29 cellular contexts compared by ENCODE assay signal in the genomic region with DNA sequence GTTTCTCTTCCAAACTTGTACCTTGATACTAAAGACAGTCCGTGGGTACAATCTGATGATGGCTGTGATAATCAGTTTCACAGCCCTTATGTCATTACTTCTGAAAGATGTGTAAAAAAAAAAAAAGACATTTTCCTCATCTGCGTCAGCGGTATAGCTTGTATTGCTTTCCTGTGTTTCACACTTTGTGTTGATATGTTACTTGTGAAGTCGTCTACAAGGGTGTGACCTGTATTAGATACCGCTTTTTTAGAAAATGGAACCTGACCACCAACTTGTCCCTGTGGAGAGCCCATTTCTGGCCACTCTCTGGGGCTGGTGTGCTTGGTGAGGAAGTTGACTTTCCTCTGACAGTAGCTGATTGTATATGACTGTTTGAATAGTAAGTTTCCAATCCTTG.
"Had no signal": no experiment of that assay in that cellular context is flagged by ENCODE, and none has a peak within 500 bp of the region (broad histone marks: within the 10 kb centered on the region; RNA-seq: fewer than 3 reads in every experiment).

No MANE protein-coding gene starts in this region.

- H3K36me3 Mint-ChIP-seq: neural progenitor cell had no signal

- DNase-seq: activated CD4-positive, alpha-beta memory T cell treated with anti-CD3 and anti-CD28 coated beads, Interleukin-2, amount 10 ng/mL, durations not matched to agents 7 days and 5 days; activated CD4-positive, alpha-beta T cell treated with anti-CD3 and anti-CD28 coated beads, Interleukin-2, amount 10 ng/mL, durations not matched to agents 7 days and 5 days; anterior cingulate cortex; cerebellar nuclear complex; colonic mucosa; dorsolateral prefrontal cortex; effector memory CD4-positive, alpha-beta T cell; erythroblast; gastrocnemius medialis; glutamatergic neuron; kidney; left colon; mammary epithelial cell; naive B cell; occipital lobe; stimulated activated CD4-positive, alpha-beta T cell treated with anti-CD3 and anti-CD28 coated beads, Interleukin-1b, Interleukin-23, amount 100 ng/mL, for 48 hours; stimulated activated CD4-positive, alpha-beta T cell treated with anti-CD3 and anti-CD28 coated beads, Interleukin-4, amount 100 ng/mL, for 4 hours; stimulated activated CD8-positive, alpha-beta memory T cell treated with anti-CD3 and anti-CD28 coated beads, Interleukin-4, amount 100 ng/mL, for 48 hours; stimulated activated naive B cell treated with anti-CD40 and anti-IgM and Interleukin-4, amounts not matched to agents 10 μg/mL and 1 μg/mL and 100 μg/mL, for 72 hours; T-helper 9 cell; testis; transverse colon; WERI-Rb-1 had no signal

- H3K9me3 Mint-ChIP-seq: activated CD4-positive, alpha-beta memory T cell treated with anti-CD3 and anti-CD28 coated beads, Interleukin-2, amount 10 ng/mL, durations not matched to agents 7 days and 5 days; activated CD4-positive, alpha-beta T cell treated with anti-CD3 and anti-CD28 coated beads, Interleukin-2, amount 10 ng/mL, durations not matched to agents 7 days and 5 days; activated naive CD4-positive, alpha-beta T cell treated with anti-CD3 and anti-CD28 coated beads, Interleukin-2, amount 50 U/mL, for 24 hours; mesothelial cell of epicardium; naive B cell; neural progenitor cell; stimulated activated naive B cell treated with anti-CD40 and anti-IgM and Interleukin-4, amounts not matched to agents 10 μg/mL and 1 μg/mL and 100 μg/mL, for 72 hours had no signal

- H3K27me3 ChIP-seq: colonic mucosa, dorsolateral prefrontal cortex, gastrocnemius medialis, neural progenitor cell, right atrium auricular region, testis, transverse colon had no signal

- H3K4me3 Mint-ChIP-seq: activated CD4-positive, alpha-beta memory T cell treated with anti-CD3 and anti-CD28 coated beads, Interleukin-2, amount 10 ng/mL, durations not matched to agents 7 days and 5 days; activated CD4-positive, alpha-beta T cell treated with anti-CD3 and anti-CD28 coated beads, Interleukin-2, amount 10 ng/mL, durations not matched to agents 7 days and 5 days; activated naive CD4-positive, alpha-beta T cell treated with anti-CD3 and anti-CD28 coated beads, Interleukin-2, amount 50 U/mL, for 24 hours; mesothelial cell of epicardium; naive B cell; neural progenitor cell; stimulated activated naive B cell treated with anti-CD40 and anti-IgM and Interleukin-4, amounts not matched to agents 10 μg/mL and 1 μg/mL and 100 μg/mL, for 72 hours had no signal

- H3K27me3 Mint-ChIP-seq: activated CD4-positive, alpha-beta memory T cell treated with anti-CD3 and anti-CD28 coated beads, Interleukin-2, amount 10 ng/mL, durations not matched to agents 7 days and 5 days; activated CD4-positive, alpha-beta T cell treated with anti-CD3 and anti-CD28 coated beads, Interleukin-2, amount 10 ng/mL, durations not matched to agents 7 days and 5 days; activated naive CD4-positive, alpha-beta T cell treated with anti-CD3 and anti-CD28 coated beads, Interleukin-2, amount 50 U/mL, for 24 hours; naive B cell; stimulated activated naive B cell treated with anti-CD40 and anti-IgM and Interleukin-4, amounts not matched to agents 10 μg/mL and 1 μg/mL and 100 μg/mL, for 72 hours had no signal

- ATAC-seq: activated CD4-positive, CD25-positive, alpha-beta regulatory T cell treated with anti-CD3 and anti-CD28 coated beads, Interleukin-2, amount 50 U/mL, for 24 hours; gastrocnemius medialis; left colon; stimulated activated naive B cell treated with anti-CD40 and anti-IgM and Interleukin-4, amounts not matched to agents 10 μg/mL and 1 μg/mL and 100 μg/mL, for 72 hours had no signal

- H3K36me3 ChIP-seq: colonic mucosa, neural progenitor cell, right atrium auricular region, transverse colon had no signal

- H2AFZ ChIP-seq: neural progenitor cell had no signal

- H3K4me1 ChIP-seq: colonic mucosa had no signal

- H3K9me3 ChIP-seq: colonic mucosa, gastrocnemius medialis, right atrium auricular region, testis, transverse colon had no signal

- H3K4me2 ChIP-seq: neural progenitor cell, smooth muscle cell had no signal

- H3K27ac Mint-ChIP-seq: activated CD4-positive, alpha-beta memory T cell treated with anti-CD3 and anti-CD28 coated beads, Interleukin-2, amount 10 ng/mL, durations not matched to agents 7 days and 5 days; activated CD4-positive, alpha-beta T cell treated with anti-CD3 and anti-CD28 coated beads, Interleukin-2, amount 10 ng/mL, durations not matched to agents 7 days and 5 days; activated naive CD4-positive, alpha-beta T cell treated with anti-CD3 and anti-CD28 coated beads, Interleukin-2, amount 50 U/mL, for 24 hours; mesothelial cell of epicardium; neural progenitor cell; stimulated activated naive B cell treated with anti-CD40 and anti-IgM and Interleukin-4, amounts not matched to agents 10 μg/mL and 1 μg/mL and 100 μg/mL, for 72 hours had no signal

- H3K4me3 ChIP-seq: colonic mucosa, dorsolateral prefrontal cortex, gastrocnemius medialis, neural progenitor cell, right atrium auricular region, smooth muscle cell, testis, transverse colon had no signal

- H3K27ac ChIP-seq: colonic mucosa, dorsolateral prefrontal cortex, gastrocnemius medialis, neural progenitor cell, right atrium auricular region, testis, transverse colon, WERI-Rb-1 had no signal
